24 cellular contexts compared by ENCODE assay signal in genomic region chr10:49735161-49735560, GRCh38. TPM values are rescaled to one million over a fixed set of nuclear protein-coding genes. Genes with fewer than 3 reads are reported as not detected.
"Had no signal": no experiment of that assay in that cellular context is flagged by ENCODE, and none has a peak within 500 bp of the region (broad histone marks: within the 10 kb centered on the region; RNA-seq: fewer than 3 reads in every experiment).

No MANE protein-coding gene starts in this region.

- H3K36me3 ChIP-seq: brain microvascular endothelial cell, SJSA1 had no signal

- H3K9me3 ChIP-seq: SJSA1 had no signal

- DNase-seq: activated CD4-positive, alpha-beta memory T cell treated with anti-CD3 and anti-CD28 coated beads, Interleukin-2, amount 10 ng/mL, durations not matched to agents 7 days and 5 days; activated CD4-positive, alpha-beta T cell treated with anti-CD3 and anti-CD28 coated beads, Interleukin-2, amount 50 U/mL, for 1 hour; activated CD4-positive, CD25-positive, alpha-beta regulatory T cell; activated gamma-delta T cell treated with Interleukin-2 at 50 U/mL for 16 hours; activated naive CD4-positive, alpha-beta T cell treated with anti-CD3 and anti-CD28 coated beads, Interleukin-2, amount 10 ng/mL, durations not matched to agents 7 days and 5 days; activated naive CD8-positive, alpha-beta T cell treated with anti-CD3 and anti-CD28 coated beads for 36 hours; activated T-cell treated with anti-CD3 and anti-CD28 coated beads, Interleukin-2, amount 50 U/mL, for 72 hours; brain microvascular endothelial cell; NCI-H1048; NCI-H146; NCI-H187 treated with DMSO at 0.1 percent for 48 hours; NCI-H2081 treated with DMSO at 0.1 percent for 48 hours; NCI-H446; NCI-H524; SHP77; T-helper 17 cell; T-helper 9 cell had no signal

- H3K4me3 ChIP-seq: cardiac muscle cell, SJSA1 had no signal

- H3K27ac ChIP-seq: brain microvascular endothelial cell, cardiac muscle cell, SJSA1 had no signal

- H3K27me3 ChIP-seq: brain microvascular endothelial cell, cardiac muscle cell, SJSA1 had no signal

- H3K4me1 ChIP-seq: SJSA1 had no signal

- H3K4me3 Mint-ChIP-seq: activated CD4-positive, alpha-beta memory T cell treated with anti-CD3 and anti-CD28 coated beads, Interleukin-2, amount 10 ng/mL, durations not matched to agents 7 days and 5 days; activated naive CD4-positive, alpha-beta T cell treated with anti-CD3 and anti-CD28 coated beads, Interleukin-2, amount 10 ng/mL, durations not matched to agents 7 days and 5 days; activated naive CD8-positive, alpha-beta T cell treated with anti-CD3 and anti-CD28 coated beads for 36 hours; activated T-cell treated with anti-CD3 and anti-CD28 coated beads, Interleukin-2, amount 50 U/mL, for 72 hours; T-helper 17 cell had no signal

- H3K36me3 Mint-ChIP-seq: activated naive CD4-positive, alpha-beta T cell treated with anti-CD3 and anti-CD28 coated beads, Interleukin-2, amount 10 ng/mL, durations not matched to agents 7 days and 5 days; activated naive CD8-positive, alpha-beta T cell treated with anti-CD3 and anti-CD28 coated beads for 36 hours had no signal

- H3K9me3 Mint-ChIP-seq: activated CD4-positive, alpha-beta memory T cell treated with anti-CD3 and anti-CD28 coated beads, Interleukin-2, amount 10 ng/mL, durations not matched to agents 7 days and 5 days; activated naive CD4-positive, alpha-beta T cell treated with anti-CD3 and anti-CD28 coated beads, Interleukin-2, amount 10 ng/mL, durations not matched to agents 7 days and 5 days; activated naive CD8-positive, alpha-beta T cell treated with anti-CD3 and anti-CD28 coated beads for 36 hours; activated T-cell treated with anti-CD3 and anti-CD28 coated beads, Interleukin-2, amount 50 U/mL, for 72 hours; activated T-helper 2 cell treated with anti-CD3 and anti-CD28 coated beads, Interferon-gamma antibody, Interleukin-2, Interleukin-4, amounts not matched to agents 10 μg/mL and 5 μg/mL and 100 μg/mL, durations not matched to agents 14 hours and 24 hours and 36 hours had no signal

- ATAC-seq: activated T-cell treated with anti-CD3 and anti-CD28 coated beads, Interleukin-2, amount 50 U/mL, for 72 hours; T-helper 17 cell had no signal

- H3K4me1 Mint-ChIP-seq: activated CD4-positive, alpha-beta memory T cell treated with anti-CD3 and anti-CD28 coated beads, Interleukin-2, amount 10 ng/mL, durations not matched to agents 7 days and 5 days; activated naive CD4-positive, alpha-beta T cell treated with anti-CD3 and anti-CD28 coated beads, Interleukin-2, amount 10 ng/mL, durations not matched to agents 7 days and 5 days; activated naive CD8-positive, alpha-beta T cell treated with anti-CD3 and anti-CD28 coated beads for 36 hours; T-helper 17 cell had no signal

- H3K27ac Mint-ChIP-seq: activated CD4-positive, alpha-beta memory T cell treated with anti-CD3 and anti-CD28 coated beads, Interleukin-2, amount 10 ng/mL, durations not matched to agents 7 days and 5 days; activated naive CD4-positive, alpha-beta T cell treated with anti-CD3 and anti-CD28 coated beads, Interleukin-2, amount 10 ng/mL, durations not matched to agents 7 days and 5 days; activated naive CD8-positive, alpha-beta T cell treated with anti-CD3 and anti-CD28 coated beads for 36 hours; activated T-cell treated with anti-CD3 and anti-CD28 coated beads, Interleukin-2, amount 50 U/mL, for 72 hours; activated T-helper 2 cell treated with anti-CD3 and anti-CD28 coated beads, Interferon-gamma antibody, Interleukin-2, Interleukin-4, amounts not matched to agents 10 μg/mL and 5 μg/mL and 100 μg/mL, durations not matched to agents 14 hours and 24 hours and 36 hours; T-helper 17 cell had no signal

- H3K27me3 Mint-ChIP-seq: activated CD4-positive, alpha-beta memory T cell treated with anti-CD3 and anti-CD28 coated beads, Interleukin-2, amount 10 ng/mL, durations not matched to agents 7 days and 5 days; activated naive CD8-positive, alpha-beta T cell treated with anti-CD3 and anti-CD28 coated beads for 36 hours had no signal

RNA-seq across cellular contexts. Expression of gene OGDHL, which starts 27.0 kb away (rescaled TPM):
- total RNA-seq: activated CD4-positive, alpha-beta memory T cell treated with anti-CD3 and anti-CD28 coated beads, Interleukin-2, amount 10 ng/mL, durations not matched to agents 7 days and 5 days; SJSA1; T-helper 17 cell had no signal

RNA-seq across cellular contexts. Expression of gene C10orf53, which starts 55.7 kb away (rescaled TPM):
- total RNA-seq: activated CD4-positive, alpha-beta memory T cell treated with anti-CD3 and anti-CD28 coated beads, Interleukin-2, amount 10 ng/mL, durations not matched to agents 7 days and 5 days; activated CD8-positive, alpha-beta memory T cell treated with anti-CD3 and anti-CD28 coated beads for 36 hours; activated naive CD8-positive, alpha-beta T cell treated with anti-CD3 and anti-CD28 coated beads for 36 hours; activated T-cell treated with anti-CD3 and anti-CD28 coated beads, Interleukin-2, amount 50 U/mL, for 72 hours; activated T-helper 2 cell treated with anti-CD3 and anti-CD28 coated beads, Interferon-gamma antibody, Interleukin-2, Interleukin-4, amounts not matched to agents 10 μg/mL and 5 μg/mL and 100 μg/mL, durations not matched to agents 14 hours and 24 hours and 36 hours; cardiac muscle cell; LHCN-M2; M059J; SJSA1; T-helper 17 cell had no signal
- polyA plus RNA-seq: adipose tissue, cardiac muscle cell had no signal
